In genomic region chr14:55052259-55052930, GRCh38 we compare ENCODE assay signal across 8 cellular contexts. TPM values are rescaled to one million over a fixed set of nuclear protein-coding genes. Genes with fewer than 3 reads are reported as not detected.
A peak's percentile ranks its signal among the peaks of the same experiment; 100 is the strongest.
DNase-seq lines count a peak whose midpoint lies in the region; ATAC-seq, FAIRE-seq and TF ChIP-seq lines count a peak whose summit lies in the region.

No MANE protein-coding gene starts in this region.

- peak overlapping the region; percentile 20 for H2AK5ac ChIP-seq in mesendoderm (ENCODE audit: low read length)

- ATAC-seq in GM18873 (IDR thresholded peaks at IDR 0.05; ENCODE audit: low FRiP score, unreplicated experiment) (peak; percentile 17), HG03097 (IDR thresholded peaks at IDR 0.05; ENCODE audit: low FRiP score, unreplicated experiment) (no peak)

- WGBS in mesendoderm (ENCODE audit: extremely low coverage, insufficient coverage, low lambda C conversion rate): no CpG with 5 or more reads among the region's 14 CpGs

- no peak overlapping the region for H2BK15ac ChIP-seq in mesendoderm (replicated peaks; ENCODE audit: low read depth)

- peak overlapping the region; percentile 99 for H3K9ac ChIP-seq in BLaER1
- H3K9ac ChIP-seq in mesendoderm (ENCODE audit: low read length): peak overlapping the region; percentile 100

- H2BK120ac ChIP-seq in mesendoderm (ENCODE audit: low read depth, low read length): peak overlapping the region; percentile 97

- H3K4me1 ChIP-seq in BLaER1 (peaks cover 23% of the 10 kb centered on the region), mesendoderm (ENCODE audit: control insufficient read depth, low read depth, low read length) (no peaks in the 10 kb centered on the region)

- no peak for TF ChIP-seq CTCF in bronchial epithelial cell (IDR thresholded peaks at IDR 0.05; ENCODE audit: insufficient read depth, low read length, severe bottlenecking)

- peak overlapping the region; percentile 100 for H3K56ac ChIP-seq in mesendoderm (ENCODE audit: low read length)

- H3K79me1 ChIP-seq in mesendoderm (ENCODE audit: low read length): no peaks in the 10 kb centered on the region

- no peak overlapping the region for H4K8ac ChIP-seq in mesendoderm (ENCODE audit: low read depth, low read length)

- no peaks in the 10 kb centered on the region for H3K27me3 ChIP-seq in BLaER1
- H3K27me3 ChIP-seq in bronchial epithelial cell (ENCODE audit: control insufficient read depth, insufficient read depth, low read length): no peaks in the 10 kb centered on the region
- no peaks in the 10 kb centered on the region for H3K27me3 ChIP-seq in mesendoderm (ENCODE audit: insufficient read depth, low read length, poor library complexity)

- H4K20me1 ChIP-seq in BLaER1: peaks cover 56% of the 10 kb centered on the region

- H3K4me2 ChIP-seq in BLaER1 (peak overlapping the region; percentile 86), mesendoderm (ENCODE audit: low read length) (peak overlapping the region; percentile 65)

- peak overlapping the region; percentile 88 for H3K4ac ChIP-seq in mesendoderm (ENCODE audit: low read depth, low read length)

- no peak for FAIRE-seq in bronchial epithelial cell (lab: Jason Lieb, UNC)

- H2BK5ac ChIP-seq in mesendoderm (ENCODE audit: low read length): peak overlapping the region; percentile 12

- H4K5ac ChIP-seq in mesendoderm (ENCODE audit: low read length): no peak overlapping the region

- H3K79me2 ChIP-seq in mesendoderm (ENCODE audit: control insufficient read depth, insufficient read depth, low read length): peaks cover 47% of the 10 kb centered on the region

- H3K9me3 ChIP-seq in BLaER1: no peaks in the 10 kb centered on the region

- H3K27ac ChIP-seq in BLaER1 (peak overlapping the region; percentile 99), mesendoderm (ENCODE audit: low read depth, low read length) (peak overlapping the region; percentile 73)

- H3K4me3 ChIP-seq in BLaER1: peak overlapping the region; percentile 96
- H3K4me3 ChIP-seq in Jurkat, Clone E6-1 (ENCODE audit: low read length): peak overlapping the region; percentile 96
- peak overlapping the region; percentile 64 for H3K4me3 ChIP-seq in bronchial epithelial cell (ENCODE audit: low read depth, low read length)
- peak overlapping the region; percentile 78 for H3K4me3 ChIP-seq in mesendoderm (ENCODE audit: low read length)

- DNase-seq in Jurkat, Clone E6-1 (ENCODE audit: low read depth, low spot score): no peak
- DNase-seq in bronchial epithelial cell (ENCODE audit: low read depth) (peak; percentile 39), mesendoderm (no peak), NCI-H2171 (lab: John Stamatoyannopoulos, UW) (no peak)
- DNase-seq in effector CD8-positive, alpha-beta T cell (lab: John Stamatoyannopoulos, UW): no peak

- no peak overlapping the region for H3K23ac ChIP-seq in mesendoderm (ENCODE audit: low read length)

- peaks cover 38% of the 10 kb centered on the region for H3K36me3 ChIP-seq in BLaER1
- H3K36me3 ChIP-seq in bronchial epithelial cell (ENCODE audit: control insufficient read depth, insufficient read depth, low read length): peaks cover 2% of the 10 kb centered on the region
- no peaks in the 10 kb centered on the region for H3K36me3 ChIP-seq in mesendoderm (ENCODE audit: control insufficient read depth, insufficient read depth, low read length)

- peak overlapping the region; percentile 62 for H3K18ac ChIP-seq in mesendoderm (ENCODE audit: low read length)

RNA-seq across cellular contexts. Expression of gene MAPK1IP1L, which starts 0.9 kb away (rescaled TPM):
- 76.4 TPM for polyA plus RNA-seq in Jurkat, Clone E6-1 (2012; ENCODE audit: insufficient read depth, insufficient read length)
- 12.1 and 12.7 TPM in 2 replicates for total RNA-seq in bronchial epithelial cell
- 148 TPM for polyA plus RNA-seq in mesendoderm (2013, experiment 1 of 2)
- 159 TPM for polyA plus RNA-seq in mesendoderm (2013, experiment 2 of 2)

RNA-seq across cellular contexts. Expression of gene SOCS4, which starts 25.4 kb away (rescaled TPM):
- polyA plus RNA-seq in Jurkat, Clone E6-1 (2012; ENCODE audit: insufficient read depth, insufficient read length): 20.8 TPM
- total RNA-seq in bronchial epithelial cell: 10.0 and 13.6 TPM in 2 replicates
- 10.3 TPM for polyA plus RNA-seq in mesendoderm (2013, experiment 1 of 2)
- polyA plus RNA-seq in mesendoderm (2013, experiment 2 of 2): 10.3 TPM

RNA-seq across cellular contexts. Expression of gene WDHD1, which starts 25.5 kb away (rescaled TPM):
- 32.4 TPM for polyA plus RNA-seq in Jurkat, Clone E6-1 (2012; ENCODE audit: insufficient read depth, insufficient read length)
- total RNA-seq in bronchial epithelial cell: 8.7 and 10.0 TPM in 2 replicates
- polyA plus RNA-seq in mesendoderm (2013, experiment 1 of 2): 23.4 TPM
- polyA plus RNA-seq in mesendoderm (2013, experiment 2 of 2): 22.4 TPM
